1 cellular context compared by ENCODE assay signal in the genomic region with DNA sequence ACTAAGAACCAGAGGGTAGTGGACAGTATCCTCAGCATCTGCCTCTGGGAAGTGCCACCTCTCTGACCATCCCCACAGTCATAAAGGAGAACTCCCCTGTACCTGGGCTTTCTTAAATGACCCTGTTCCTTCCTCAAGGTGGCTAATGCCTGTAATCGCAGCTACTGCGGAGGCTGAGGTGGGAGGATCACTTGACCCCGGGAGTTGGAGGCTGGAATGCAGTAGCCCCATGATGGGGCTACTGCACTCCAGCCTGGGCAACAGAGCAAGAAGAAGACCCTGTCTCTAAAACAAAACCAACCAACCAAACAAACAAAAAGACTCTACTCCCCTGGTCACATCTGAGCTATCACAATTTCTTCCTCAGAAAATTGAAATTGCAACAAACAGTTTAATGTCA.
TF ChIP-seq lines count a peak whose summit lies in the region.

No MANE protein-coding gene starts in this region.

TF ChIP-seq in HCT116, 20 proteins besides CTCF, POLR2A, EP300 and RAD21 (continued from another document):
- TF ChIP-seq, protein P1, sequence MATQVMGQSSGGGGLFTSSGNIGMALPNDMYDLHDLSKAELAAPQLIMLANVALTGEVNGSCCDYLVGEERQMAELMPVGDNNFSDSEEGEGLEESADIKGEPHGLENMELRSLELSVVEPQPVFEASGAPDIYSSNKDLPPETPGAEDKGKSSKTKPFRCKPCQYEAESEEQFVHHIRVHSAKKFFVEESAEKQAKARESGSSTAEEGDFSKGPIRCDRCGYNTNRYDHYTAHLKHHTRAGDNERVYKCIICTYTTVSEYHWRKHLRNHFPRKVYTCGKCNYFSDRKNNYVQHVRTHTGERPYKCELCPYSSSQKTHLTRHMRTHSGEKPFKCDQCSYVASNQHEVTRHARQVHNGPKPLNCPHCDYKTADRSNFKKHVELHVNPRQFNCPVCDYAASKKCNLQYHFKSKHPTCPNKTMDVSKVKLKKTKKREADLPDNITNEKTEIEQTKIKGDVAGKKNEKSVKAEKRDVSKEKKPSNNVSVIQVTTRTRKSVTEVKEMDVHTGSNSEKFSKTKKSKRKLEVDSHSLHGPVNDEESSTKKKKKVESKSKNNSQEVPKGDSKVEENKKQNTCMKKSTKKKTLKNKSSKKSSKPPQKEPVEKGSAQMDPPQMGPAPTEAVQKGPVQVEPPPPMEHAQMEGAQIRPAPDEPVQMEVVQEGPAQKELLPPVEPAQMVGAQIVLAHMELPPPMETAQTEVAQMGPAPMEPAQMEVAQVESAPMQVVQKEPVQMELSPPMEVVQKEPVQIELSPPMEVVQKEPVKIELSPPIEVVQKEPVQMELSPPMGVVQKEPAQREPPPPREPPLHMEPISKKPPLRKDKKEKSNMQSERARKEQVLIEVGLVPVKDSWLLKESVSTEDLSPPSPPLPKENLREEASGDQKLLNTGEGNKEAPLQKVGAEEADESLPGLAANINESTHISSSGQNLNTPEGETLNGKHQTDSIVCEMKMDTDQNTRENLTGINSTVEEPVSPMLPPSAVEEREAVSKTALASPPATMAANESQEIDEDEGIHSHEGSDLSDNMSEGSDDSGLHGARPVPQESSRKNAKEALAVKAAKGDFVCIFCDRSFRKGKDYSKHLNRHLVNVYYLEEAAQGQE (IDR thresholded peaks at IDR 0.05; ENCODE audit: low read depth) = no peak
- TF ChIP-seq, protein P2, sequence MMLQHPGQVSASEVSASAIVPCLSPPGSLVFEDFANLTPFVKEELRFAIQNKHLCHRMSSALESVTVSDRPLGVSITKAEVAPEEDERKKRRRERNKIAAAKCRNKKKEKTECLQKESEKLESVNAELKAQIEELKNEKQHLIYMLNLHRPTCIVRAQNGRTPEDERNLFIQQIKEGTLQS (IDR thresholded peaks at IDR 0.05) = no peak
- TF ChIP-seq, protein P3, sequence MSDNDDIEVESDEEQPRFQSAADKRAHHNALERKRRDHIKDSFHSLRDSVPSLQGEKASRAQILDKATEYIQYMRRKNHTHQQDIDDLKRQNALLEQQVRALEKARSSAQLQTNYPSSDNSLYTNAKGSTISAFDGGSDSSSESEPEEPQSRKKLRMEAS (IDR thresholded peaks at IDR 0.05) = no peak
- no peak for TF ChIP-seq EZH2phosphoT487 (IDR thresholded peaks at IDR 0.05; ENCODE audit: borderline replicate concordance)
- TF ChIP-seq SIN3A (IDR thresholded peaks at IDR 0.05; ENCODE audit: low read depth) = no peak
- no peak for TF ChIP-seq JUND (IDR thresholded peaks at IDR 0.05)
TF ChIP-seq in HCT116: peak in this region for 0.
